38 cellular contexts compared by ENCODE assay signal in the genomic region with DNA sequence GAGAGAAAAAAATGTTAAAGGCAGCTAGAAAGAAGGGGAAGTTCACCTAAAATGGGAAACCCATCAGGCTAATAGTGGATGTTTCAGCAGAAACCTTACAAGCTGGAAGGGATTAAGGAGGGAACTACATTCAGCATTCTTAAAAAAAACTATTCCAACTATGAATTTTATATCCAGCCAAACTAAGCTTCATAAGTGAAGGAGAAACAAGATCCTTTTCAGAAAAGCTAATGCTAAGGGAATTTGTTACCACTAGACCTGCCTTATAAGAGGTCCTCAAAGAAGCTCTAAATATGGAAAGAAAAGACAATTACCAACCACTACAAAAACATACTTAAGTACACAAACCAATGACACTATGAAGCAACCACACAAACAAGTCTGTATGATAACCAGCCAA. TPM values are rescaled to one million over a fixed set of nuclear protein-coding genes. Genes with fewer than 3 reads are reported as not detected.
"Had no signal": no experiment of that assay in that cellular context is flagged by ENCODE, and none has a peak within 500 bp of the region (broad histone marks: within the 10 kb centered on the region; RNA-seq: fewer than 3 reads in every experiment).

No MANE protein-coding gene starts in this region.

- H3K9me3 ChIP-seq: MG63 had no signal

- H3K36me3 ChIP-seq: MG63 had no signal

- H3K4me3 ChIP-seq: MG63 had no signal

- DNase-seq: Karpas-422, Kasumi-1, MG63, MM.1S, MV-4-11, NCI-H1048, NCI-H1092, NCI-H1092 treated with DMSO at 0.1 percent for 48 hours, NCI-H1105, NCI-H1105 treated with DMSO at 0.1 percent for 48 hours, NCI-H1417, NCI-H1417 treated with DMSO at 0.1 percent for 48 hours, NCI-H1436, NCI-H1436 treated with DMSO at 0.1 percent for 48 hours, NCI-H146, NCI-H1694, NCI-H1694 treated with DMSO at 0.1 percent for 48 hours, NCI-H187, NCI-H187 treated with DMSO at 0.1 percent for 48 hours, NCI-H1930, NCI-H2029, NCI-H2029 treated with DMSO at 0.1 percent for 48 hours, NCI-H2081, NCI-H2081 treated with DMSO at 0.1 percent for 48 hours, NCI-H2107, NCI-H2171, NCI-H2171 treated with DMSO at 0.1 percent for 48 hours, NCI-H2227 treated with DMSO at 0.1 percent for 48 hours, NCI-H226, NCI-H345, NCI-H446, NCI-H446 treated with DMSO at 0.1 percent for 48 hours, NCI-H510A, NCI-H510A treated with DMSO at 0.1 percent for 48 hours, NCI-H524 had no signal

- H3K27me3 ChIP-seq: MG63 had no signal

RNA-seq across cellular contexts. Expression of gene SLC35F1, which starts 59.2 kb away (rescaled TPM):
- total RNA-seq: LHCN-M2, MCF 10A, NCI-H460 had no signal
